Comparison of ENCODE assay signal across 9 cellular contexts in genomic region chr11:120773501-120774031, GRCh38.
A peak's percentile ranks its signal among the peaks of the same experiment; 100 is the strongest.
DNase-seq lines count a peak whose midpoint lies in the region; ATAC-seq, FAIRE-seq and TF ChIP-seq lines count a peak whose summit lies in the region.
"Had no signal": no experiment of that assay in that cellular context is flagged by ENCODE, and none has a peak within 500 bp of the region (broad histone marks: within the 10 kb centered on the region; RNA-seq: fewer than 3 reads in every experiment).

No MANE protein-coding gene starts in this region.

- peak; percentile 24 for DNase-seq in GM19239 (ENCODE audit: insufficient read length, low spot score)
- DNase-seq in activated CD8-positive, alpha-beta memory T cell treated with anti-CD3 and anti-CD28 coated beads, Interleukin-2, amount 10 ng/mL, durations not matched to agents 7 days and 5 days = no peak
- DNase-seq in upper lobe of right lung = no peak
- no peak for DNase-seq in cerebellar nuclear complex (lab: John Stamatoyannopoulos, UW)
- DNase-seq: NCI-H345, ovary had no signal

- peak overlapping the region; percentile 28; the same call in 1 of the 2 replicates for H3K4me2 ChIP-seq in OCI-LY3 (ENCODE audit: low read length)

- intact Hi-C loops in upper lobe of right lung (cut with DNase I) = no loop called here

- H3K27ac ChIP-seq in OCI-LY3 (ENCODE audit: low read length) (no peak overlapping the region), upper lobe of right lung (no peak overlapping the region)
- H3K27ac ChIP-seq: ovary had no signal

- H3K9me3 Mint-ChIP-seq in stimulated activated memory B cell treated with anti-CD40 and anti-IgM and Interleukin-4, amounts not matched to agents 10 μg/mL and 1 μg/mL and 100 μg/mL, for 72 hours = peaks cover 4% of the 10 kb centered on the region
- no peaks in the 10 kb centered on the region for H3K9me3 Mint-ChIP-seq in activated CD8-positive, alpha-beta memory T cell treated with anti-CD3 and anti-CD28 coated beads, Interleukin-2, amount 10 ng/mL, durations not matched to agents 7 days and 5 days (ENCODE audit: low read depth)

- H3K9ac ChIP-seq in OCI-LY3 (ENCODE audit: low read length) = no peak overlapping the region

- H3K79me2 ChIP-seq in OCI-LY3 (ENCODE audit: low read length) = no peaks in the 10 kb centered on the region

- peaks cover 71% of the 10 kb centered on the region for H3K27me3 Mint-ChIP-seq in stimulated activated memory B cell treated with anti-CD40 and anti-IgM and Interleukin-4, amounts not matched to agents 10 μg/mL and 1 μg/mL and 100 μg/mL, for 72 hours
- H3K27me3 Mint-ChIP-seq in activated CD8-positive, alpha-beta memory T cell treated with anti-CD3 and anti-CD28 coated beads, Interleukin-2, amount 10 ng/mL, durations not matched to agents 7 days and 5 days = peaks cover 14% of the 10 kb centered on the region

- CTCF ChIA-PET in activated CD8-positive, alpha-beta memory T cell treated with anti-CD3 and anti-CD28 coated beads, Interleukin-2, amount 10 ng/mL, durations not matched to agents 7 days and 5 days (lab: Charles Lee) = no interaction called here

- H3K9me3 ChIP-seq in OCI-LY3 (ENCODE audit: insufficient read depth, low read length) (peaks cover 8% of the 10 kb centered on the region; the same call in 1 of the 2 replicates), upper lobe of right lung (no peaks in the 10 kb centered on the region)
- H3K9me3 ChIP-seq: ovary had no signal

- FAIRE-seq in GM19239 (lab: Jason Lieb, UNC) = peak; percentile 95

- no peak overlapping the region for H3K4me3 Mint-ChIP-seq in stimulated activated memory B cell treated with anti-CD40 and anti-IgM and Interleukin-4, amounts not matched to agents 10 μg/mL and 1 μg/mL and 100 μg/mL, for 72 hours
- H3K4me3 Mint-ChIP-seq in activated CD8-positive, alpha-beta memory T cell treated with anti-CD3 and anti-CD28 coated beads, Interleukin-2, amount 10 ng/mL, durations not matched to agents 7 days and 5 days = no peak overlapping the region

- H3K4me1 Mint-ChIP-seq in stimulated activated memory B cell treated with anti-CD40 and anti-IgM and Interleukin-4, amounts not matched to agents 10 μg/mL and 1 μg/mL and 100 μg/mL, for 72 hours = no peaks in the 10 kb centered on the region
- H3K4me1 Mint-ChIP-seq in activated CD8-positive, alpha-beta memory T cell treated with anti-CD3 and anti-CD28 coated beads, Interleukin-2, amount 10 ng/mL, durations not matched to agents 7 days and 5 days = no peaks in the 10 kb centered on the region

- no peaks in the 10 kb centered on the region for H3K36me3 ChIP-seq in OCI-LY3 (replicated peaks; ENCODE audit: low read depth, low read length)
- H3K36me3 ChIP-seq in upper lobe of right lung = no peaks in the 10 kb centered on the region
- H3K36me3 ChIP-seq: ovary had no signal

- H3K4me1 ChIP-seq in OCI-LY3 (ENCODE audit: low read length) = peaks cover 12% of the 10 kb centered on the region
- no peaks in the 10 kb centered on the region for H3K4me1 ChIP-seq in upper lobe of right lung

- TF ChIP-seq CTCF in OCI-LY3 (IDR thresholded peaks at IDR 0.05; ENCODE audit: low read depth, low read length) (no peak), upper lobe of right lung (IDR thresholded peaks at IDR 0.05) (no peak)

- ATAC-seq in HG02642 (IDR thresholded peaks at IDR 0.05; ENCODE audit: poor library complexity, unreplicated experiment) = peak; percentile 61
- peak; percentile 64 for ATAC-seq in stimulated activated memory B cell treated with anti-CD40 and anti-IgM and Interleukin-4, amounts not matched to agents 10 μg/mL and 1 μg/mL and 100 μg/mL, for 72 hours
- no peak for ATAC-seq in activated CD8-positive, alpha-beta memory T cell treated with anti-CD3 and anti-CD28 coated beads, Interleukin-2, amount 10 ng/mL, durations not matched to agents 7 days and 5 days
- ATAC-seq in upper lobe of right lung = no peak

- H3K27ac Mint-ChIP-seq in stimulated activated memory B cell treated with anti-CD40 and anti-IgM and Interleukin-4, amounts not matched to agents 10 μg/mL and 1 μg/mL and 100 μg/mL, for 72 hours = no peak overlapping the region
- H3K27ac Mint-ChIP-seq in activated CD8-positive, alpha-beta memory T cell treated with anti-CD3 and anti-CD28 coated beads, Interleukin-2, amount 10 ng/mL, durations not matched to agents 7 days and 5 days = no peak overlapping the region

- H3K27me3 ChIP-seq in OCI-LY3 (ENCODE audit: low read depth, low read length) (peaks cover 89% of the 10 kb centered on the region), upper lobe of right lung (no peaks in the 10 kb centered on the region)
- H3K27me3 ChIP-seq: ovary had no signal

- H4K20me1 ChIP-seq in OCI-LY3 (ENCODE audit: insufficient read depth, low read length) = peaks cover 5% of the 10 kb centered on the region; the same call in 1 of the 2 replicates

- no peak overlapping the region for H2AFZ ChIP-seq in OCI-LY3 (ENCODE audit: low read depth, low read length)

- no peak overlapping the region for H3K4me3 ChIP-seq in OCI-LY3 (ENCODE audit: low read length)
- H3K4me3 ChIP-seq in upper lobe of right lung = no peak overlapping the region
- H3K4me3 ChIP-seq: ovary had no signal

- H3K36me3 Mint-ChIP-seq in stimulated activated memory B cell treated with anti-CD40 and anti-IgM and Interleukin-4, amounts not matched to agents 10 μg/mL and 1 μg/mL and 100 μg/mL, for 72 hours = no peaks in the 10 kb centered on the region
- H3K36me3 Mint-ChIP-seq in activated CD8-positive, alpha-beta memory T cell treated with anti-CD3 and anti-CD28 coated beads, Interleukin-2, amount 10 ng/mL, durations not matched to agents 7 days and 5 days = no peaks in the 10 kb centered on the region

Comparison
In these comparisons a context has a peak if more than half of its experiments do, and no peak if none do; other contexts are left out.
1. ATAC-seq: peak in HG02642 (single experiment) and stimulated activated memory B cell treated with anti-CD40 and anti-IgM and Interleukin-4, amounts not matched to agents 10 μg/mL and 1 μg/mL and 100 μg/mL, for 72 hours (single experiment); none in activated CD8-positive, alpha-beta memory T cell treated with anti-CD3 and anti-CD28 coated beads, Interleukin-2, amount 10 ng/mL, durations not matched to agents 7 days and 5 days (single experiment) and upper lobe of right lung (single experiment).